12 cellular contexts compared by ENCODE assay signal in the genomic region with DNA sequence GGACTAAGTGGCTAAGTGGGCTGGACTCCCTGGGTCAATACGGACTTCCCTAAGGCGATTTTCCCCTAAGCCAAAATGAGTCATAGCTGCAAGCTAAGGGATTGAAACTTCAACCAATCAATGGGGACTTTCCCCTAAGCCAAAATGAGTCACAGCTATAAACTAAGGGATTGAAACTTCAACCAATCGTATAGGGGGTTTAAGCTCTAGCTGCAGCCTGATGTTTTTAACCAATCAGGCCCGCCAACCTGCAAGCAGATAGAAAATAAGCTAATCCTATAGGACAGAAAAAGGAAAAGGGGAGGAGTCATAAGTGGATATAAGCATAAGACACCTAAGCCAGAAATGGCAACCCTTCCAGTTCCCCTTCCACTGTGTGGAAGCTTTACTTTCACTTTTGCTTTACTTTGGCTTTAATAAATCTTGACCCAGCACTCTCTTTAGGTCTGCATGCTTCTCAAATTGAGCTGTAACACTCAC.
DNase-seq lines count a peak whose midpoint lies in the region; ATAC-seq and TF ChIP-seq lines count a peak whose summit lies in the region.
"Had no signal": no experiment of that assay in that cellular context is flagged by ENCODE, and none has a peak within 500 bp of the region (broad histone marks: within the 10 kb centered on the region; RNA-seq: fewer than 3 reads in every experiment).

No MANE protein-coding gene starts in this region.

- DNase-seq in activated CD8-positive, alpha-beta T cell treated with anti-CD3 and anti-CD28 coated beads for 36 hours = peak; percentile 21
- DNase-seq in activated CD8-positive, alpha-beta T cell treated with anti-CD3 and anti-CD28 coated beads, Interleukin-2, amount 10 ng/mL, durations not matched to agents 7 days and 5 days = no peak
- DNase-seq in GM23338 (ENCODE audit: low spot score) (no peak), HT1080 (ENCODE audit: low read depth) (peak; percentile 79), SK-N-SH (no peak), suprapubic skin (ENCODE audit: low spot score in 2 of 2) (no peak), ovary (no peak)
- DNase-seq: activated CD4-positive, alpha-beta memory T cell treated with anti-CD3 and anti-CD28 coated beads for 36 hours; AML-193; HCEC 1CT; NCI-H524 treated with DMSO at 0.1 percent for 48 hours had no signal

- TF ChIP-seq RAD21 in SK-N-SH (IDR thresholded peaks at IDR 0.05; ENCODE audit: low read length) = no peak

- WGBS in SK-N-SH (ENCODE audit: low lambda C conversion rate) = 40% methylated on average over 4 of the region's 4 CpGs
- whole genome bisulfite sequencing in suprapubic skin = 82% methylated on average over 4 of the region's 4 CpGs
- WGBS in ovary, 3 donors = 85 to 92% (median 92%) methylated on average over 4 of the region's 4 CpGs

- no peak overlapping the region for H3K27ac Mint-ChIP-seq in activated CD8-positive, alpha-beta T cell treated with anti-CD3 and anti-CD28 coated beads for 36 hours
- H3K27ac Mint-ChIP-seq in activated CD8-positive, alpha-beta T cell treated with anti-CD3 and anti-CD28 coated beads, Interleukin-2, amount 10 ng/mL, durations not matched to agents 7 days and 5 days = no peak overlapping the region
- H3K27ac Mint-ChIP-seq in GM23338 = no peak overlapping the region
- H3K27ac Mint-ChIP-seq in stimulated activated memory B cell treated with anti-CD40 and anti-IgM and Interleukin-4, amounts not matched to agents 10 μg/mL and 1 μg/mL and 100 μg/mL, for 72 hours = peak overlapping the region; percentile 63
- H3K27ac Mint-ChIP-seq: activated CD4-positive, alpha-beta memory T cell treated with anti-CD3 and anti-CD28 coated beads for 36 hours had no signal

- TF ChIP-seq CTCF in activated CD8-positive, alpha-beta T cell treated with anti-CD3 and anti-CD28 coated beads for 36 hours (IDR thresholded peaks at IDR 0.05) = no peak
- TF ChIP-seq CTCF in GM23338 (conservative IDR thresholded peaks at IDR 0.05; ENCODE audit: low read depth in 2 of 2) (no peak), SK-N-SH (IDR thresholded peaks at IDR 0.05) (no peak), suprapubic skin (IDR thresholded peaks at IDR 0.05) (no peak), ovary (IDR thresholded peaks at IDR 0.05) (no peak)

- no peaks in the 10 kb centered on the region for H3K27me3 ChIP-seq in GM23338 (ENCODE audit: insufficient read depth)
- no peaks in the 10 kb centered on the region for H3K27me3 ChIP-seq in SK-N-SH (ENCODE audit: insufficient read depth)
- no peaks in the 10 kb centered on the region for H3K27me3 ChIP-seq in suprapubic skin
- H3K27me3 ChIP-seq in ovary = no peaks in the 10 kb centered on the region

- H3K27ac ChIP-seq in GM23338 (ENCODE audit: low read depth) = no peak overlapping the region
- H3K27ac ChIP-seq in SK-N-SH (ENCODE audit: low read depth in 2 of 2, low read length in 1 of 2) = no peak overlapping the region
- no peak overlapping the region for H3K27ac ChIP-seq in suprapubic skin
- no peak overlapping the region for H3K27ac ChIP-seq in ovary

- 0 out of 2 replicates have a peak overlapping the region, but pooled peaks have one; percentile 43 for H2AFZ ChIP-seq in GM23338
- no peak overlapping the region for H2AFZ ChIP-seq in SK-N-SH (ENCODE audit: low read depth)

- H3K36me3 ChIP-seq in GM23338 (ENCODE audit: insufficient read depth) (no peaks in the 10 kb centered on the region), SK-N-SH (replicated peaks in 1 of 2; ENCODE audit: control insufficient read depth in 1 of 2, insufficient read depth in 2 of 2, low read length in 1 of 2) (no peaks in the 10 kb centered on the region), suprapubic skin (no peaks in the 10 kb centered on the region), ovary (no peaks in the 10 kb centered on the region)

- intact Hi-C loops in activated CD8-positive, alpha-beta T cell treated with anti-CD3 and anti-CD28 coated beads for 36 hours (cut with micrococcal nuclease) = no loop called here
- intact Hi-C loops in ovary (cut with DNase I) = no loop called here

- no peak overlapping the region for H3K4me3 ChIP-seq in GM23338
- H3K4me3 ChIP-seq in SK-N-SH (ENCODE audit: low read depth in 2 of 2, low read length in 1 of 2) = no peak overlapping the region
- no peak overlapping the region for H3K4me3 ChIP-seq in suprapubic skin
- no peak overlapping the region for H3K4me3 ChIP-seq in ovary

- TF ChIP-seq POLR2A in suprapubic skin (IDR thresholded peaks at IDR 0.05) (no peak), ovary (IDR thresholded peaks at IDR 0.05) (no peak)

- H3K4me1 Mint-ChIP-seq in activated CD8-positive, alpha-beta T cell treated with anti-CD3 and anti-CD28 coated beads for 36 hours (ENCODE audit: low read depth) = peaks cover 7% of the 10 kb centered on the region
- no peaks in the 10 kb centered on the region for H3K4me1 Mint-ChIP-seq in activated CD8-positive, alpha-beta T cell treated with anti-CD3 and anti-CD28 coated beads, Interleukin-2, amount 10 ng/mL, durations not matched to agents 7 days and 5 days (ENCODE audit: low read depth)
- peaks cover 15% of the 10 kb centered on the region for H3K4me1 Mint-ChIP-seq in GM23338
- peaks cover 7% of the 10 kb centered on the region for H3K4me1 Mint-ChIP-seq in stimulated activated memory B cell treated with anti-CD40 and anti-IgM and Interleukin-4, amounts not matched to agents 10 μg/mL and 1 μg/mL and 100 μg/mL, for 72 hours

- H3K4me1 ChIP-seq in GM23338 (ENCODE audit: insufficient read depth) (peaks cover 3% of the 10 kb centered on the region; the same call in 1 of the 2 replicates), SK-N-SH (ENCODE audit: control insufficient read depth in 1 of 2, insufficient read depth in 2 of 2, low read depth in 1 of 2, low read length in 1 of 2) (no peaks in the 10 kb centered on the region), suprapubic skin (no peaks in the 10 kb centered on the region), ovary (ENCODE audit: insufficient read depth) (no peaks in the 10 kb centered on the region)

- no peaks in the 10 kb centered on the region for H4K20me1 ChIP-seq in GM23338 (replicated peaks; ENCODE audit: insufficient read depth)
- no peaks in the 10 kb centered on the region for H4K20me1 ChIP-seq in SK-N-SH (ENCODE audit: insufficient read depth)

- H3K9me2 ChIP-seq in GM23338 (ENCODE audit: insufficient read depth) (no peaks in the 10 kb centered on the region; the same call in 1 of the 2 replicates), SK-N-SH (no peaks in the 10 kb centered on the region)

- CTCF ChIA-PET in activated CD8-positive, alpha-beta T cell treated with anti-CD3 and anti-CD28 coated beads for 36 hours (lab: Charles Lee) = no interaction called here
- CTCF ChIA-PET in activated CD8-positive, alpha-beta T cell treated with anti-CD3 and anti-CD28 coated beads, Interleukin-2, amount 10 ng/mL, durations not matched to agents 7 days and 5 days (lab: Charles Lee) = no interaction called here
- CTCF ChIA-PET in SK-N-SH (lab: Yijun Ruan, JAX) = no interaction called here

- no peak overlapping the region for H3K4me3 Mint-ChIP-seq in activated CD8-positive, alpha-beta T cell treated with anti-CD3 and anti-CD28 coated beads for 36 hours
- no peak overlapping the region for H3K4me3 Mint-ChIP-seq in activated CD8-positive, alpha-beta T cell treated with anti-CD3 and anti-CD28 coated beads, Interleukin-2, amount 10 ng/mL, durations not matched to agents 7 days and 5 days
- H3K4me3 Mint-ChIP-seq in GM23338 = no peak overlapping the region
- H3K4me3 Mint-ChIP-seq in stimulated activated memory B cell treated with anti-CD40 and anti-IgM and Interleukin-4, amounts not matched to agents 10 μg/mL and 1 μg/mL and 100 μg/mL, for 72 hours = peak overlapping the region; percentile 69
- H3K4me3 Mint-ChIP-seq: activated CD4-positive, alpha-beta memory T cell treated with anti-CD3 and anti-CD28 coated beads for 36 hours had no signal

- H3K36me3 Mint-ChIP-seq in activated CD8-positive, alpha-beta T cell treated with anti-CD3 and anti-CD28 coated beads for 36 hours (ENCODE audit: low read depth) = no peaks in the 10 kb centered on the region
- H3K36me3 Mint-ChIP-seq in activated CD8-positive, alpha-beta T cell treated with anti-CD3 and anti-CD28 coated beads, Interleukin-2, amount 10 ng/mL, durations not matched to agents 7 days and 5 days (ENCODE audit: low read depth) = no peaks in the 10 kb centered on the region
- H3K36me3 Mint-ChIP-seq in GM23338 (ENCODE audit: low read depth) = peaks cover 19% of the 10 kb centered on the region; the same call in 2 of the 3 replicates
- H3K36me3 Mint-ChIP-seq in stimulated activated memory B cell treated with anti-CD40 and anti-IgM and Interleukin-4, amounts not matched to agents 10 μg/mL and 1 μg/mL and 100 μg/mL, for 72 hours = no peaks in the 10 kb centered on the region
- H3K36me3 Mint-ChIP-seq: activated CD4-positive, alpha-beta memory T cell treated with anti-CD3 and anti-CD28 coated beads for 36 hours had no signal

- H3K9me3 ChIP-seq in SK-N-SH (no peaks in the 10 kb centered on the region), suprapubic skin (no peaks in the 10 kb centered on the region), ovary (no peaks in the 10 kb centered on the region)

- peaks cover 9% of the 10 kb centered on the region for H3K9me3 Mint-ChIP-seq in activated CD8-positive, alpha-beta T cell treated with anti-CD3 and anti-CD28 coated beads for 36 hours
- peaks cover 12% of the 10 kb centered on the region for H3K9me3 Mint-ChIP-seq in activated CD8-positive, alpha-beta T cell treated with anti-CD3 and anti-CD28 coated beads, Interleukin-2, amount 10 ng/mL, durations not matched to agents 7 days and 5 days (ENCODE audit: insufficient read depth)
- peaks cover 13% of the 10 kb centered on the region for H3K9me3 Mint-ChIP-seq in GM23338
- peaks cover 5% of the 10 kb centered on the region for H3K9me3 Mint-ChIP-seq in stimulated activated memory B cell treated with anti-CD40 and anti-IgM and Interleukin-4, amounts not matched to agents 10 μg/mL and 1 μg/mL and 100 μg/mL, for 72 hours
- H3K9me3 Mint-ChIP-seq: activated CD4-positive, alpha-beta memory T cell treated with anti-CD3 and anti-CD28 coated beads for 36 hours had no signal

- H3F3A ChIP-seq in GM23338 (replicated peaks; ENCODE audit: low read depth) (no peaks in the 10 kb centered on the region), SK-N-SH (replicated peaks; ENCODE audit: insufficient read depth) (no peaks in the 10 kb centered on the region)

- TF ChIP-seq EP300 in SK-N-SH (IDR thresholded peaks at IDR 0.05; ENCODE audit: borderline replicate concordance in 1 of 2, low read depth in 1 of 2, low read length in 1 of 2) (no peak), suprapubic skin (IDR thresholded peaks at IDR 0.05) (no peak), ovary (IDR thresholded peaks at IDR 0.05) (no peak)

- H3K9ac ChIP-seq in SK-N-SH = no peak overlapping the region

- H3K4me2 ChIP-seq in GM23338 = no peak overlapping the region
- no peak overlapping the region for H3K4me2 ChIP-seq in SK-N-SH

- H3K79me2 ChIP-seq in GM23338 (replicated peaks; ENCODE audit: insufficient read depth) (no peaks in the 10 kb centered on the region), SK-N-SH (ENCODE audit: insufficient read depth) (no peaks in the 10 kb centered on the region)

- H3K27me3 Mint-ChIP-seq in activated CD8-positive, alpha-beta T cell treated with anti-CD3 and anti-CD28 coated beads for 36 hours = no peaks in the 10 kb centered on the region
- no peaks in the 10 kb centered on the region for H3K27me3 Mint-ChIP-seq in activated CD8-positive, alpha-beta T cell treated with anti-CD3 and anti-CD28 coated beads, Interleukin-2, amount 10 ng/mL, durations not matched to agents 7 days and 5 days (ENCODE audit: low read depth)
- no peaks in the 10 kb centered on the region for H3K27me3 Mint-ChIP-seq in GM23338 (ENCODE audit: insufficient read depth, low read depth, poor library complexity)
- H3K27me3 Mint-ChIP-seq in stimulated activated memory B cell treated with anti-CD40 and anti-IgM and Interleukin-4, amounts not matched to agents 10 μg/mL and 1 μg/mL and 100 μg/mL, for 72 hours = no peaks in the 10 kb centered on the region
- H3K27me3 Mint-ChIP-seq: activated CD4-positive, alpha-beta memory T cell treated with anti-CD3 and anti-CD28 coated beads for 36 hours had no signal

- peak; percentile 45 for ATAC-seq in activated CD8-positive, alpha-beta T cell treated with anti-CD3 and anti-CD28 coated beads for 36 hours
- ATAC-seq in activated CD8-positive, alpha-beta T cell treated with anti-CD3 and anti-CD28 coated beads, Interleukin-2, amount 10 ng/mL, durations not matched to agents 7 days and 5 days = no peak
- no peak for ATAC-seq in GM23338
- ATAC-seq in stimulated activated memory B cell treated with anti-CD40 and anti-IgM and Interleukin-4, amounts not matched to agents 10 μg/mL and 1 μg/mL and 100 μg/mL, for 72 hours = peak; percentile 62

- POLR2A ChIA-PET in activated CD8-positive, alpha-beta T cell treated with anti-CD3 and anti-CD28 coated beads for 36 hours (lab: Charles Lee) = no interaction called here
- POLR2A ChIA-PET in activated CD8-positive, alpha-beta T cell treated with anti-CD3 and anti-CD28 coated beads, Interleukin-2, amount 10 ng/mL, durations not matched to agents 7 days and 5 days (lab: Charles Lee) = no interaction called here
- POLR2A ChIA-PET in SK-N-SH (lab: Yijun Ruan, JAX) = no interaction called here

Comparison
In these comparisons a context has a peak if more than half of its experiments do, and no peak if none do; other contexts are left out.
1. ATAC-seq: peak in activated CD8-positive, alpha-beta T cell treated with anti-CD3 and anti-CD28 coated beads for 36 hours (single experiment) and stimulated activated memory B cell treated with anti-CD40 and anti-IgM and Interleukin-4, amounts not matched to agents 10 μg/mL and 1 μg/mL and 100 μg/mL, for 72 hours (single experiment); none in activated CD8-positive, alpha-beta T cell treated with anti-CD3 and anti-CD28 coated beads, Interleukin-2, amount 10 ng/mL, durations not matched to agents 7 days and 5 days (single experiment) and GM23338 (single experiment).
2. DNase-seq: peak in activated CD8-positive, alpha-beta T cell treated with anti-CD3 and anti-CD28 coated beads for 36 hours (single experiment) and HT1080 (single experiment); none in activated CD8-positive, alpha-beta T cell treated with anti-CD3 and anti-CD28 coated beads, Interleukin-2, amount 10 ng/mL, durations not matched to agents 7 days and 5 days (single experiment), GM23338 (single experiment), SK-N-SH (single experiment), suprapubic skin (0 of 2) and ovary (0 of 5).